1 cellular context compared by ENCODE assay signal in the genomic region with DNA sequence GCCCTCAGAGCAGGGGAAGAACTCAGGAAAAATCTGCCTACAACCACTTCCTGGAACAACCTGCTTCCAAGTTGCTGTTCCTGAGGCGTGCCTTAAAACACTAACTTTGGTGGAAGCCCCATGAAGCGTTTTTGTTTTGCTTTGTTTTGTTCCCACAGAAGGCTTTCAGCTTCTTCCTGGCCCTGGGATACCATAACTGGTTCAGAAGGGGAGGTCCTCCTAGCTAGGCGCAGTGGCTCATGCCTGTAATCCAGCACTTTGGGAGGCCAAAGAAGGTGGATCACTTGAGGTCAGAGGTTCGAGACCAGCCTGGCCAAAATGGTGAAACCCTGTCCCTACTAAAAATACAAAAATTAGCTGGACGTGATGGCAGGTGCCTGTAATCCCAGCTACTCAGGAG.
TF ChIP-seq lines count a peak whose summit lies in the region.

No MANE protein-coding gene starts in this region.

TF ChIP-seq in K562, 482 proteins besides CTCF, POLR2A, EP300 and RAD21:
- no peak for TF ChIP-seq ZNF23 (CRISPR knock-in tag; IDR thresholded peaks at IDR 0.05)
- TF ChIP-seq, protein P1, sequence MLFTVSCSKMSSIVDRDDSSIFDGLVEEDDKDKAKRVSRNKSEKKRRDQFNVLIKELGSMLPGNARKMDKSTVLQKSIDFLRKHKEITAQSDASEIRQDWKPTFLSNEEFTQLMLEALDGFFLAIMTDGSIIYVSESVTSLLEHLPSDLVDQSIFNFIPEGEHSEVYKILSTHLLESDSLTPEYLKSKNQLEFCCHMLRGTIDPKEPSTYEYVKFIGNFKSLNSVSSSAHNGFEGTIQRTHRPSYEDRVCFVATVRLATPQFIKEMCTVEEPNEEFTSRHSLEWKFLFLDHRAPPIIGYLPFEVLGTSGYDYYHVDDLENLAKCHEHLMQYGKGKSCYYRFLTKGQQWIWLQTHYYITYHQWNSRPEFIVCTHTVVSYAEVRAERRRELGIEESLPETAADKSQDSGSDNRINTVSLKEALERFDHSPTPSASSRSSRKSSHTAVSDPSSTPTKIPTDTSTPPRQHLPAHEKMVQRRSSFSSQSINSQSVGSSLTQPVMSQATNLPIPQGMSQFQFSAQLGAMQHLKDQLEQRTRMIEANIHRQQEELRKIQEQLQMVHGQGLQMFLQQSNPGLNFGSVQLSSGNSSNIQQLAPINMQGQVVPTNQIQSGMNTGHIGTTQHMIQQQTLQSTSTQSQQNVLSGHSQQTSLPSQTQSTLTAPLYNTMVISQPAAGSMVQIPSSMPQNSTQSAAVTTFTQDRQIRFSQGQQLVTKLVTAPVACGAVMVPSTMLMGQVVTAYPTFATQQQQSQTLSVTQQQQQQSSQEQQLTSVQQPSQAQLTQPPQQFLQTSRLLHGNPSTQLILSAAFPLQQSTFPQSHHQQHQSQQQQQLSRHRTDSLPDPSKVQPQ (CRISPR knock-in tag; IDR thresholded peaks at IDR 0.05; ENCODE audit: borderline replicate concordance): no peak
- TF ChIP-seq TSC22D4 (tag; IDR thresholded peaks at IDR 0.05): no peak
- TF ChIP-seq TAF7 (tag; IDR thresholded peaks at IDR 0.05): no peak
- no peak for TF ChIP-seq RBM39 (optimal IDR thresholded peaks at IDR 0.05; ENCODE audit: low read depth, low read length)
- no peak for TF ChIP-seq CHD4 (IDR thresholded peaks at IDR 0.05; ENCODE audit: insufficient read depth, insufficient replicate concordance, low read depth, low read length, poor library complexity, severe bottlenecking)
- TF ChIP-seq ESRRB (CRISPR knock-in tag; IDR thresholded peaks at IDR 0.05; ENCODE audit: borderline replicate concordance): no peak
- TF ChIP-seq ZNF586 (CRISPR knock-in tag; conservative IDR thresholded peaks at IDR 0.05): no peak
- TF ChIP-seq NR2C2 (CRISPR knock-in tag; IDR thresholded peaks at IDR 0.05): no peak
- no peak for TF ChIP-seq NR2C2 (tag; IDR thresholded peaks at IDR 0.05)
- TF ChIP-seq, protein P2, sequence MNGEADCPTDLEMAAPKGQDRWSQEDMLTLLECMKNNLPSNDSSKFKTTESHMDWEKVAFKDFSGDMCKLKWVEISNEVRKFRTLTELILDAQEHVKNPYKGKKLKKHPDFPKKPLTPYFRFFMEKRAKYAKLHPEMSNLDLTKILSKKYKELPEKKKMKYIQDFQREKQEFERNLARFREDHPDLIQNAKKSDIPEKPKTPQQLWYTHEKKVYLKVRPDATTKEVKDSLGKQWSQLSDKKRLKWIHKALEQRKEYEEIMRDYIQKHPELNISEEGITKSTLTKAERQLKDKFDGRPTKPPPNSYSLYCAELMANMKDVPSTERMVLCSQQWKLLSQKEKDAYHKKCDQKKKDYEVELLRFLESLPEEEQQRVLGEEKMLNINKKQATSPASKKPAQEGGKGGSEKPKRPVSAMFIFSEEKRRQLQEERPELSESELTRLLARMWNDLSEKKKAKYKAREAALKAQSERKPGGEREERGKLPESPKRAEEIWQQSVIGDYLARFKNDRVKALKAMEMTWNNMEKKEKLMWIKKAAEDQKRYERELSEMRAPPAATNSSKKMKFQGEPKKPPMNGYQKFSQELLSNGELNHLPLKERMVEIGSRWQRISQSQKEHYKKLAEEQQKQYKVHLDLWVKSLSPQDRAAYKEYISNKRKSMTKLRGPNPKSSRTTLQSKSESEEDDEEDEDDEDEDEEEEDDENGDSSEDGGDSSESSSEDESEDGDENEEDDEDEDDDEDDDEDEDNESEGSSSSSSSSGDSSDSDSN (IDR thresholded peaks at IDR 0.05; ENCODE audit: borderline replicate concordance in 1 of 2, low read depth in 2 of 2, low read length in 2 of 2): no peak
- TF ChIP-seq ARNT (IDR thresholded peaks at IDR 0.05): no peak
- no peak for TF ChIP-seq TFAM (CRISPR knock-in tag; conservative IDR thresholded peaks at IDR 0.05)
- TF ChIP-seq ATF7 (IDR thresholded peaks at IDR 0.05): no peak
- TF ChIP-seq, protein P3, sequence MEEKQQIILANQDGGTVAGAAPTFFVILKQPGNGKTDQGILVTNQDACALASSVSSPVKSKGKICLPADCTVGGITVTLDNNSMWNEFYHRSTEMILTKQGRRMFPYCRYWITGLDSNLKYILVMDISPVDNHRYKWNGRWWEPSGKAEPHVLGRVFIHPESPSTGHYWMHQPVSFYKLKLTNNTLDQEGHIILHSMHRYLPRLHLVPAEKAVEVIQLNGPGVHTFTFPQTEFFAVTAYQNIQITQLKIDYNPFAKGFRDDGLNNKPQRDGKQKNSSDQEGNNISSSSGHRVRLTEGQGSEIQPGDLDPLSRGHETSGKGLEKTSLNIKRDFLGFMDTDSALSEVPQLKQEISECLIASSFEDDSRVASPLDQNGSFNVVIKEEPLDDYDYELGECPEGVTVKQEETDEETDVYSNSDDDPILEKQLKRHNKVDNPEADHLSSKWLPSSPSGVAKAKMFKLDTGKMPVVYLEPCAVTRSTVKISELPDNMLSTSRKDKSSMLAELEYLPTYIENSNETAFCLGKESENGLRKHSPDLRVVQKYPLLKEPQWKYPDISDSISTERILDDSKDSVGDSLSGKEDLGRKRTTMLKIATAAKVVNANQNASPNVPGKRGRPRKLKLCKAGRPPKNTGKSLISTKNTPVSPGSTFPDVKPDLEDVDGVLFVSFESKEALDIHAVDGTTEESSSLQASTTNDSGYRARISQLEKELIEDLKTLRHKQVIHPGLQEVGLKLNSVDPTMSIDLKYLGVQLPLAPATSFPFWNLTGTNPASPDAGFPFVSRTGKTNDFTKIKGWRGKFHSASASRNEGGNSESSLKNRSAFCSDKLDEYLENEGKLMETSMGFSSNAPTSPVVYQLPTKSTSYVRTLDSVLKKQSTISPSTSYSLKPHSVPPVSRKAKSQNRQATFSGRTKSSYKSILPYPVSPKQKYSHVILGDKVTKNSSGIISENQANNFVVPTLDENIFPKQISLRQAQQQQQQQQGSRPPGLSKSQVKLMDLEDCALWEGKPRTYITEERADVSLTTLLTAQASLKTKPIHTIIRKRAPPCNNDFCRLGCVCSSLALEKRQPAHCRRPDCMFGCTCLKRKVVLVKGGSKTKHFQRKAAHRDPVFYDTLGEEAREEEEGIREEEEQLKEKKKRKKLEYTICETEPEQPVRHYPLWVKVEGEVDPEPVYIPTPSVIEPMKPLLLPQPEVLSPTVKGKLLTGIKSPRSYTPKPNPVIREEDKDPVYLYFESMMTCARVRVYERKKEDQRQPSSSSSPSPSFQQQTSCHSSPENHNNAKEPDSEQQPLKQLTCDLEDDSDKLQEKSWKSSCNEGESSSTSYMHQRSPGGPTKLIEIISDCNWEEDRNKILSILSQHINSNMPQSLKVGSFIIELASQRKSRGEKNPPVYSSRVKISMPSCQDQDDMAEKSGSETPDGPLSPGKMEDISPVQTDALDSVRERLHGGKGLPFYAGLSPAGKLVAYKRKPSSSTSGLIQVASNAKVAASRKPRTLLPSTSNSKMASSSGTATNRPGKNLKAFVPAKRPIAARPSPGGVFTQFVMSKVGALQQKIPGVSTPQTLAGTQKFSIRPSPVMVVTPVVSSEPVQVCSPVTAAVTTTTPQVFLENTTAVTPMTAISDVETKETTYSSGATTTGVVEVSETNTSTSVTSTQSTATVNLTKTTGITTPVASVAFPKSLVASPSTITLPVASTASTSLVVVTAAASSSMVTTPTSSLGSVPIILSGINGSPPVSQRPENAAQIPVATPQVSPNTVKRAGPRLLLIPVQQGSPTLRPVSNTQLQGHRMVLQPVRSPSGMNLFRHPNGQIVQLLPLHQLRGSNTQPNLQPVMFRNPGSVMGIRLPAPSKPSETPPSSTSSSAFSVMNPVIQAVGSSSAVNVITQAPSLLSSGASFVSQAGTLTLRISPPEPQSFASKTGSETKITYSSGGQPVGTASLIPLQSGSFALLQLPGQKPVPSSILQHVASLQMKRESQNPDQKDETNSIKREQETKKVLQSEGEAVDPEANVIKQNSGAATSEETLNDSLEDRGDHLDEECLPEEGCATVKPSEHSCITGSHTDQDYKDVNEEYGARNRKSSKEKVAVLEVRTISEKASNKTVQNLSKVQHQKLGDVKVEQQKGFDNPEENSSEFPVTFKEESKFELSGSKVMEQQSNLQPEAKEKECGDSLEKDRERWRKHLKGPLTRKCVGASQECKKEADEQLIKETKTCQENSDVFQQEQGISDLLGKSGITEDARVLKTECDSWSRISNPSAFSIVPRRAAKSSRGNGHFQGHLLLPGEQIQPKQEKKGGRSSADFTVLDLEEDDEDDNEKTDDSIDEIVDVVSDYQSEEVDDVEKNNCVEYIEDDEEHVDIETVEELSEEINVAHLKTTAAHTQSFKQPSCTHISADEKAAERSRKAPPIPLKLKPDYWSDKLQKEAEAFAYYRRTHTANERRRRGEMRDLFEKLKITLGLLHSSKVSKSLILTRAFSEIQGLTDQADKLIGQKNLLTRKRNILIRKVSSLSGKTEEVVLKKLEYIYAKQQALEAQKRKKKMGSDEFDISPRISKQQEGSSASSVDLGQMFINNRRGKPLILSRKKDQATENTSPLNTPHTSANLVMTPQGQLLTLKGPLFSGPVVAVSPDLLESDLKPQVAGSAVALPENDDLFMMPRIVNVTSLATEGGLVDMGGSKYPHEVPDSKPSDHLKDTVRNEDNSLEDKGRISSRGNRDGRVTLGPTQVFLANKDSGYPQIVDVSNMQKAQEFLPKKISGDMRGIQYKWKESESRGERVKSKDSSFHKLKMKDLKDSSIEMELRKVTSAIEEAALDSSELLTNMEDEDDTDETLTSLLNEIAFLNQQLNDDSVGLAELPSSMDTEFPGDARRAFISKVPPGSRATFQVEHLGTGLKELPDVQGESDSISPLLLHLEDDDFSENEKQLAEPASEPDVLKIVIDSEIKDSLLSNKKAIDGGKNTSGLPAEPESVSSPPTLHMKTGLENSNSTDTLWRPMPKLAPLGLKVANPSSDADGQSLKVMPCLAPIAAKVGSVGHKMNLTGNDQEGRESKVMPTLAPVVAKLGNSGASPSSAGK (IDR thresholded peaks at IDR 0.05): no peak
